ENCODE assay signal across 18 cellular contexts in the genomic region with DNA sequence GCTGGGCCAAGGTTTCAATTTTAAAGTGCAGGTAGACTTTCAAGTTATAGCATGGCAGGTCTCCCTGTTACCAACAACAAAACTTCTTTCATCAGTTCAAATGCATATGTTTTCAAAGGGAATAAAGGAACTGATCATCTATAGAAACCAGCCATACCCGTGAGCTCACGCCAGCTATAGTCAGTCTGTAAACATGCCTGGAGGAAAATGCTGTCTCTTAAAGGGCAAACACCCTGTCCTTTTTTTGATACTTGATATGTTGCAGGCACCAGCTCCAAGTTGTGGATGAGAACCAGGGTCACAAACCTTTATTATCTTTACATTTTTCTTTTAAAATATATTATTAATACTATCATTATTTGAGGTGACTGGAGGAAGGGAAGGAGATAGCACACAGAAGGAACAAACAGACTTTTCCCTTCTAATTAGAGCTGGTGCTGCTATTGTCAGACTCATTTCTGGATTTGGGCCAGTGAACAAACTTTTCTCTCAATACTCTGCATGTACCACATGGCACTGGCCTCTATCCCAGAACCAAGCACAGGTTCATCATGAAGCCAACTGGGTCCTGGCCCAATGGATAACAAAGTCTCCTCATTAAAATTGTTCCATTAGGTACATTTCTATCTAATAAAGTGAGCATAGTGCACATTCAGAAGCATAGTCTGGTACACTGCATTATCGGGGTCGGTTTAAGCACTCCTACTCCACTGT.
"Had no signal": no experiment of that assay in that cellular context is flagged by ENCODE, and none has a peak within 500 bp of the region (broad histone marks: within the 10 kb centered on the region; RNA-seq: fewer than 3 reads in every experiment).

No MANE protein-coding gene starts in this region.

- H3K27me3 ChIP-seq: neutrophil, sigmoid colon, spleen had no signal

- H3K9me3 ChIP-seq: neutrophil, sigmoid colon had no signal

- H3K4me1 ChIP-seq: spleen had no signal

- H3K4me3 Mint-ChIP-seq: activated B cell treated with CpG ODN at 0.5 μM for 24 hours; activated CD4-positive, alpha-beta T cell treated with anti-CD3 and anti-CD28 coated beads, Interleukin-2, amount 10 ng/mL, durations not matched to agents 24 days and 14 days; activated naive CD8-positive, alpha-beta T cell treated with anti-CD3 and anti-CD28 coated beads for 36 hours; activated T-helper 1 cell treated with anti-CD3 and anti-CD28 coated beads, Interleukin-12 subunit alpha, Interleukin-12 subunit beta, Interleukin-2, Interleukin-4 antibody, amounts not matched to agents 30 ng/mL and 10 ng/mL and 1 ng/mL, durations not matched to agents 14 hours and 24 hours and 36 hours; effector memory CD8-positive, alpha-beta T cell; memory B cell; naive thymus-derived CD8-positive, alpha-beta T cell; T-helper 2 cell treated with Interferon-gamma antibody and Interleukin-4, amounts not matched to agents 5 μg/mL and 100 μg/mL, for 36 hours had no signal

- H3K27me3 Mint-ChIP-seq: activated B cell treated with CpG ODN at 0.5 μM for 24 hours; activated CD4-positive, alpha-beta T cell treated with anti-CD3 and anti-CD28 coated beads, Interleukin-2, amount 10 ng/mL, durations not matched to agents 24 days and 14 days; activated naive CD8-positive, alpha-beta T cell treated with anti-CD3 and anti-CD28 coated beads for 36 hours; effector memory CD8-positive, alpha-beta T cell; memory B cell; naive thymus-derived CD8-positive, alpha-beta T cell; progenitor cell of endocrine pancreas had no signal

- H3K9me3 Mint-ChIP-seq: activated B cell treated with CpG ODN at 0.5 μM for 24 hours; activated CD4-positive, alpha-beta T cell treated with anti-CD3 and anti-CD28 coated beads, Interleukin-2, amount 10 ng/mL, durations not matched to agents 24 days and 14 days; activated T-helper 1 cell treated with anti-CD3 and anti-CD28 coated beads, Interleukin-12 subunit alpha, Interleukin-12 subunit beta, Interleukin-2, Interleukin-4 antibody, amounts not matched to agents 30 ng/mL and 10 ng/mL and 1 ng/mL, durations not matched to agents 14 hours and 24 hours and 36 hours had no signal

- ATAC-seq: effector memory CD8-positive, alpha-beta T cell; left lobe of liver; naive thymus-derived CD8-positive, alpha-beta T cell had no signal

- H3K27ac ChIP-seq: epithelial cell of prostate, neutrophil, sigmoid colon, spleen had no signal

- H3K27ac Mint-ChIP-seq: activated B cell treated with CpG ODN at 0.5 μM for 24 hours; activated CD4-positive, alpha-beta T cell treated with anti-CD3 and anti-CD28 coated beads, Interleukin-2, amount 10 ng/mL, durations not matched to agents 24 days and 14 days; activated naive CD8-positive, alpha-beta T cell treated with anti-CD3 and anti-CD28 coated beads for 36 hours; activated T-helper 1 cell treated with anti-CD3 and anti-CD28 coated beads, Interleukin-12 subunit alpha, Interleukin-12 subunit beta, Interleukin-2, Interleukin-4 antibody, amounts not matched to agents 30 ng/mL and 10 ng/mL and 1 ng/mL, durations not matched to agents 14 hours and 24 hours and 36 hours; effector memory CD8-positive, alpha-beta T cell; memory B cell; naive thymus-derived CD8-positive, alpha-beta T cell; progenitor cell of endocrine pancreas; T-helper 2 cell treated with Interferon-gamma antibody and Interleukin-4, amounts not matched to agents 5 μg/mL and 100 μg/mL, for 36 hours had no signal

- H3K4me1 Mint-ChIP-seq: activated B cell treated with CpG ODN at 0.5 μM for 24 hours; activated CD4-positive, alpha-beta T cell treated with anti-CD3 and anti-CD28 coated beads, Interleukin-2, amount 10 ng/mL, durations not matched to agents 24 days and 14 days; activated naive CD8-positive, alpha-beta T cell treated with anti-CD3 and anti-CD28 coated beads for 36 hours; memory B cell; naive thymus-derived CD8-positive, alpha-beta T cell had no signal

- DNase-seq: activated B cell treated with CpG ODN at 0.5 μM for 24 hours; activated CD4-positive, alpha-beta T cell treated with anti-CD3 and anti-CD28 coated beads, Interleukin-2, amount 10 ng/mL, durations not matched to agents 24 days and 14 days; activated CD8-positive, alpha-beta memory T cell treated with anti-CD3 and anti-CD28 coated beads, Interleukin-2, amount 50 U/mL, for 48 hours; activated naive CD8-positive, alpha-beta T cell treated with anti-CD3 and anti-CD28 coated beads for 36 hours; dermis blood vessel endothelial cell; effector memory CD8-positive, alpha-beta T cell; foreskin melanocyte; islet precursor cell; naive thymus-derived CD8-positive, alpha-beta T cell; sigmoid colon; spleen had no signal

- H3K4me3 ChIP-seq: sigmoid colon, spleen had no signal

- H3K36me3 ChIP-seq: neutrophil, sigmoid colon, spleen had no signal

- H3K36me3 Mint-ChIP-seq: activated naive CD8-positive, alpha-beta T cell treated with anti-CD3 and anti-CD28 coated beads for 36 hours; memory B cell; naive thymus-derived CD8-positive, alpha-beta T cell had no signal
